Comparison of ENCODE assay signal across 8 cellular contexts in genomic region chr1:33430751-33431593, GRCh38. TPM values are rescaled to one million over a fixed set of nuclear protein-coding genes. Genes with fewer than 3 reads are reported as not detected.
A peak's percentile ranks its signal among the peaks of the same experiment; 100 is the strongest.
DNase-seq lines count a peak whose midpoint lies in the region; ATAC-seq and TF ChIP-seq lines count a peak whose summit lies in the region.

PHC2 (minus strand) TSS chr1:33431095; CDS start chr1:33375539, 55,556 bp downstream.

- H3K9me3 Mint-ChIP-seq in activated naive CD8-positive, alpha-beta T cell treated with anti-CD3 and anti-CD28 coated beads, Interleukin-2, amount 50 U/mL, for 24 hours = no peaks in the 10 kb centered on the region
- no peaks in the 10 kb centered on the region for H3K9me3 Mint-ChIP-seq in osteocyte (ENCODE audit: unreplicated experiment)

- no peaks in the 10 kb centered on the region for H3K9me3 ChIP-seq in testis

- intact Hi-C loops in Right ventricle myocardium superior (cut with DNase I) (no loop called here), testis (cut with DNase I; ENCODE audit: low total_unique reads) (no loop called here)

- no peaks in the 10 kb centered on the region for H3K36me3 ChIP-seq in GM06990 (ENCODE audit: control insufficient read depth, insufficient read depth, low read length)
- no peaks in the 10 kb centered on the region for H3K36me3 ChIP-seq in testis (ENCODE audit: low read depth, missing control alignments)

- peak within 1 kb of the TSS; percentile 45 for H3K4me3 ChIP-seq in GM06990 (replicated peaks; ENCODE audit: low read depth, low read length)
- peak within 1 kb of the TSS; percentile 77 to 89 for H3K4me3 ChIP-seq in testis

- H3K27me3 ChIP-seq in GM06990 (replicated peaks; ENCODE audit: control insufficient read depth, insufficient read depth, low read length) (no peaks in the 10 kb centered on the region), testis (no peaks in the 10 kb centered on the region)

- no peak for TF ChIP-seq POLR2A in testis (IDR thresholded peaks at IDR 0.05)

- peak within 1 kb of the TSS in 1 of 2 donors; percentile 60 for H3K27ac ChIP-seq in testis

- no peak within 1 kb of the TSS for H3K27ac Mint-ChIP-seq in activated naive CD8-positive, alpha-beta T cell treated with anti-CD3 and anti-CD28 coated beads, Interleukin-2, amount 50 U/mL, for 24 hours
- peak within 1 kb of the TSS; percentile 63 for H3K27ac Mint-ChIP-seq in osteocyte (ENCODE audit: unreplicated experiment)

- TF ChIP-seq CTCF in GM06990 (IDR thresholded peaks at IDR 0.05; ENCODE audit: insufficient read depth, low read length, poor library complexity, severe bottlenecking) = no peak
- peak; percentile 49 for TF ChIP-seq CTCF in osteocyte (IDR thresholded peaks at IDR 0.05)
- TF ChIP-seq CTCF in testis (IDR thresholded peaks at IDR 0.05) = peak in 2 of 3 experiments; percentile 17 to 41

- peaks cover 11% of the 10 kb centered on the region for H3K4me1 Mint-ChIP-seq in activated naive CD8-positive, alpha-beta T cell treated with anti-CD3 and anti-CD28 coated beads, Interleukin-2, amount 50 U/mL, for 24 hours
- H3K4me1 Mint-ChIP-seq in osteocyte (ENCODE audit: unreplicated experiment) = peaks cover 33% of the 10 kb centered on the region

- peak; percentile 95 for ATAC-seq in HG02642 (IDR thresholded peaks at IDR 0.05; ENCODE audit: poor library complexity, unreplicated experiment)
- ATAC-seq in activated naive CD8-positive, alpha-beta T cell treated with anti-CD3 and anti-CD28 coated beads, Interleukin-2, amount 50 U/mL, for 24 hours = peak; percentile 98
- peak; percentile 96 for ATAC-seq in Right ventricle myocardium superior (ENCODE audit: poor library complexity)

- no peaks in the 10 kb centered on the region for H3K4me1 ChIP-seq in testis

- DNase-seq in GM06990 (ENCODE audit: extremely low read depth, insufficient read length) (peak; percentile 89), NCI-H1417 (lab: John Stamatoyannopoulos, UW) (peak; percentile 97 to 99 (median 98)), T follicular helper cell (ENCODE audit: low read depth) (peak; percentile 85), Right ventricle myocardium superior (peak; percentile 99), osteocyte (ENCODE audit: extremely low spot score, unreplicated experiment) (peak; percentile 98), testis (peak; percentile 99)
- peak; percentile 92 for DNase-seq in activated naive CD8-positive, alpha-beta T cell treated with anti-CD3 and anti-CD28 coated beads, Interleukin-2, amount 50 U/mL, for 24 hours

- peak within 1 kb of the TSS; percentile 37 for H3K4me3 Mint-ChIP-seq in activated naive CD8-positive, alpha-beta T cell treated with anti-CD3 and anti-CD28 coated beads, Interleukin-2, amount 50 U/mL, for 24 hours
- H3K4me3 Mint-ChIP-seq in osteocyte (ENCODE audit: unreplicated experiment) = peak within 1 kb of the TSS; percentile 36

- 2 to 12% methylated on average over 11 to 61 of the region's 80 CpGs for WGBS in testis, 2 donors

- no peaks in the 10 kb centered on the region for H3K36me3 Mint-ChIP-seq in activated naive CD8-positive, alpha-beta T cell treated with anti-CD3 and anti-CD28 coated beads, Interleukin-2, amount 50 U/mL, for 24 hours (ENCODE audit: low read depth)
- H3K36me3 Mint-ChIP-seq in osteocyte (ENCODE audit: unreplicated experiment) = peaks cover 2% of the 10 kb centered on the region

- H3K27me3 Mint-ChIP-seq in activated naive CD8-positive, alpha-beta T cell treated with anti-CD3 and anti-CD28 coated beads, Interleukin-2, amount 50 U/mL, for 24 hours = peaks cover 5% of the 10 kb centered on the region
- no peaks in the 10 kb centered on the region for H3K27me3 Mint-ChIP-seq in osteocyte (ENCODE audit: unreplicated experiment)

RNA-seq across cellular contexts. Expression of gene PHC2, which starts in this region (rescaled TPM):
- total RNA-seq in Right ventricle myocardium superior = 105 TPM
- total RNA-seq in osteocyte = 148 and 160 TPM in 2 replicates
- total RNA-seq in testis = 100 to 1,000 TPM; 121 to 130 TPM
- polyA plus RNA-seq in testis (ENCODE audit: insufficient read depth, low read depth, low replicate concordance) = 178 TPM
